ENCODE assay signal across 9 cellular contexts in genomic region chr16:1311738-1312458, GRCh38. TPM values are rescaled to one million over a fixed set of nuclear protein-coding genes. Genes with fewer than 3 reads are reported as not detected.
DNase-seq lines count a peak whose midpoint lies in the region; ATAC-seq and TF ChIP-seq lines count a peak whose summit lies in the region.
"Had no signal": no experiment of that assay in that cellular context is flagged by ENCODE, and none has a peak within 500 bp of the region (broad histone marks: within the 10 kb centered on the region; RNA-seq: fewer than 3 reads in every experiment).

No MANE protein-coding gene starts in this region.

- H4K20me1 ChIP-seq in OCI-LY1 (ENCODE audit: insufficient read depth, low read length): no peaks in the 10 kb centered on the region

- no peaks in the 10 kb centered on the region for H3K27me3 ChIP-seq in BJ (ENCODE audit: control insufficient read depth, insufficient read depth, low read length)
- no peaks in the 10 kb centered on the region for H3K27me3 ChIP-seq in OCI-LY1 (ENCODE audit: insufficient read depth, low read length)

- H2AFZ ChIP-seq in OCI-LY1 (ENCODE audit: low read length): no peak overlapping the region

- peaks cover 26% of the 10 kb centered on the region for H3K36me3 ChIP-seq in BJ (ENCODE audit: control insufficient read depth, insufficient read depth, low read length)
- H3K36me3 ChIP-seq in OCI-LY1 (ENCODE audit: insufficient read depth, low read length): peaks cover 57% of the 10 kb centered on the region

- DNase-seq in BJ (ENCODE audit: low read depth): no peak
- peak; percentile 48 for DNase-seq in epidermal melanocyte (ENCODE audit: insufficient read length, low spot score)
- DNase-seq in natural killer cell: no peak
- DNase-seq in posterior vena cava (ENCODE audit: low spot score): no peak
- no peak for DNase-seq in SIG-M5 (lab: John Stamatoyannopoulos, UW)
- no peak for DNase-seq in LoVo (ENCODE audit: low spot score)
- DNase-seq: NCI-H446 had no signal

- peaks cover 28 to 40% of the 10 kb centered on the region in 2 donors for H3K4me1 Mint-ChIP-seq in natural killer cell

- ATAC-seq in natural killer cell (no peak), GM19328 (IDR thresholded peaks at IDR 0.05; ENCODE audit: unreplicated experiment) (no peak)

- peaks cover 45% of the 10 kb centered on the region for H3K79me2 ChIP-seq in OCI-LY1 (ENCODE audit: insufficient read depth, low read length)

- H3K27ac Mint-ChIP-seq in natural killer cell: peak overlapping the region; percentile 95 to 96

- no peaks in the 10 kb centered on the region for H3K9me3 Mint-ChIP-seq in natural killer cell

- peak overlapping the region; percentile 92; the same call in 1 of the 2 replicates for H3K9ac ChIP-seq in OCI-LY1 (ENCODE audit: low read length)

- peaks cover 17% of the 10 kb centered on the region for H3K4me1 ChIP-seq in OCI-LY1 (ENCODE audit: insufficient read depth, low read length, severe bottlenecking)

- CTCF ChIA-PET in BJ (lab: Yijun Ruan, JAX): interaction anchor here (1.0 to 1.5 kb wide), 3 partner anchors 19 to 394 kb away, joined by 3 read pairs; partner anchors contain the start of gene MAPK8IP3

- no peaks in the 10 kb centered on the region for H3K36me3 Mint-ChIP-seq in natural killer cell

- H3K4me3 ChIP-seq in BJ (ENCODE audit: low read depth, low read length) (peak overlapping the region; percentile 60), OCI-LY1 (ENCODE audit: low read depth, low read length, poor library complexity, severe bottlenecking) (peak overlapping the region; percentile 96)

- no peaks in the 10 kb centered on the region for H3K9me2 ChIP-seq in OCI-LY1 (ENCODE audit: low read depth, low read length)

- no peaks in the 10 kb centered on the region for H3K9me3 ChIP-seq in OCI-LY1 (ENCODE audit: low read length)

- H3K27ac ChIP-seq in OCI-LY1 (ENCODE audit: low read depth, low read length, poor library complexity, severe bottlenecking): no peak overlapping the region

- intact Hi-C loops in natural killer cell (cut with micrococcal nuclease): loop anchor here (2.0 kb wide), 1 partner anchor 19 kb away; no protein-coding TSS in a partner anchor
- intact Hi-C loops in posterior vena cava (cut with DNase I): no loop called here

- H3K4me2 ChIP-seq in OCI-LY1 (ENCODE audit: low read length): peak overlapping the region; percentile 90

- peak overlapping the region; percentile 96 for H3K4me3 Mint-ChIP-seq in natural killer cell

- POLR2A ChIA-PET in BJ (lab: Charles Lee): no interaction called here

- no peaks in the 10 kb centered on the region for H3F3A ChIP-seq in OCI-LY1 (ENCODE audit: insufficient read depth, low read length)

- no peaks in the 10 kb centered on the region for H3K27me3 Mint-ChIP-seq in natural killer cell (ENCODE audit: low read depth in 2 of 2)

- TF ChIP-seq CTCF in BJ (IDR thresholded peaks at IDR 0.05; ENCODE audit: insufficient read depth, low read depth, low read length) (no peak), OCI-LY1 (IDR thresholded peaks at IDR 0.05; ENCODE audit: low read length) (no peak), natural killer cell (IDR thresholded peaks at IDR 0.05) (no peak)

RNA-seq across cellular contexts. Expression of gene UBE2I, which starts 2.5 kb away (rescaled TPM):
- 81.2 and 138 TPM in 2 replicates for polyA plus RNA-seq in BJ (2011; rRNA removed)
- 36.5 and 41.7 TPM in 2 replicates for polyA minus RNA-seq in BJ (2011; rRNA and poly(A)+ RNA removed)
- total RNA-seq in natural killer cell (100 to 1,000 TPM; 367 to 412 (median 383) TPM), posterior vena cava (10 to 100 TPM; 68.0 to 68.4 TPM)

RNA-seq across cellular contexts. Expression of gene BAIAP3, which starts 21.5 kb away (rescaled TPM):
- polyA plus RNA-seq in BJ (2011; rRNA removed): 0.29 and 0.33 TPM in 2 replicates
- 0.14 and 0.51 TPM in 2 replicates for polyA minus RNA-seq in BJ (2011; rRNA and poly(A)+ RNA removed)
- 10 to 100 TPM; 17.7 to 21.7 (median 19.9) TPM for total RNA-seq in natural killer cell
- under 1 TPM; 0.24 to 0.56 TPM for total RNA-seq in posterior vena cava

RNA-seq across cellular contexts. Expression of gene TSR3, which starts 39.8 kb away (rescaled TPM):
- 43.1 and 52.3 TPM in 2 replicates for polyA plus RNA-seq in BJ (2011; rRNA removed)
- polyA minus RNA-seq in BJ (2011; rRNA and poly(A)+ RNA removed): 18.9 and 22.7 TPM in 2 replicates
- 10 to 100 TPM; 29.4 to 34.7 (median 29.7) TPM for total RNA-seq in natural killer cell
- 10 to 100 TPM; 40.4 to 40.7 TPM for total RNA-seq in posterior vena cava

RNA-seq across cellular contexts. Expression of gene GNPTG, which starts 39.8 kb away (rescaled TPM):
- polyA plus RNA-seq in BJ (2011; rRNA removed): 74.1 and 113 TPM in 2 replicates
- 29.4 and 36.8 TPM in 2 replicates for polyA minus RNA-seq in BJ (2011; rRNA and poly(A)+ RNA removed)
- 10 to 100 TPM; 58.7 to 65.9 (median 62.0) TPM for total RNA-seq in natural killer cell
- 10 to 100 TPM; 48.4 to 55.6 TPM for total RNA-seq in posterior vena cava

RNA-seq across cellular contexts. Expression of gene TPSD1, which starts 56.0 kb away (rescaled TPM):
- polyA plus RNA-seq in BJ (2011; rRNA removed): not detected in 2 replicates
- not detected in 2 replicates for polyA minus RNA-seq in BJ (2011; rRNA and poly(A)+ RNA removed)
- total RNA-seq in natural killer cell (1 to 10 TPM in 1 of 3 donors, not detected in 2; 3.2 TPM), posterior vena cava (1 to 10 TPM in 1 of 2 donors, under 1 TPM in 1; 0.57 to 4.1 TPM)

Comparison
In these comparisons a context has a peak if more than half of its experiments do, and no peak if none do; other contexts are left out.
1. RNA of gene UBE2I, which starts 2.5 kb away (total RNA-seq): 367 to 412 TPM in natural killer cell; 68.0 to 68.4 TPM in posterior vena cava; every median in the first group is over 4 times any median in the second.
2. RNA of gene BAIAP3, which starts 21.5 kb away (total RNA-seq): 17.7 to 21.7 TPM in natural killer cell; 0.24 to 0.56 TPM in posterior vena cava; every median in the first group is over 10 times any median in the second.